In the genomic region with DNA sequence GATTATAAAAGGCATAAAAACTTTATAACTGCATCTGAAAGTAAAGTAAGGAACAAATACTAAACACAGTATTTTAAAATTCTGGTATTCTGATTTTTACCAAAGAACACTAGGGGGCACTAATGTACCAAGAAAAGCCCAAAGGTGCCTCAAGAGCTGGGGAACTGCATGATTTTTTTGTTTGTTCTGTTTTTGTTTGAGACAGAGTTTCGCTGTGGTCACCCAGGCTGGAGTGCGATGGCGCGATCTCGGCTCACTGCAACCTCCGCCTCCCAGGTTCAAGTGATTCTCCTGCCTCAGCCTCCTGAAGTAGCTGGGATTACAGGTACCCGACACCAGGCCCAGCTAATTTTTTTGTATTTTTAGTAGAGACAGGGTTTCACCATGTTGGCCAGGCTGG, we compare ENCODE assay signal across 8 cellular contexts. TPM values are rescaled to one million over a fixed set of nuclear protein-coding genes. Genes with fewer than 3 reads are reported as not detected.
DNase-seq lines count a peak whose midpoint lies in the region; ATAC-seq, FAIRE-seq and TF ChIP-seq lines count a peak whose summit lies in the region.
"Not testable (repeated sequence)": the region's sequence is repeated elsewhere in the genome, so short reads cannot be mapped to it uniquely, and the experiment has no call there.

No MANE protein-coding gene starts in this region.

- TF ChIP-seq CTCF in MM.1S (IDR thresholded peaks at IDR 0.05; ENCODE audit: low read length) (peak; percentile 58), fibroblast of villous mesenchyme (IDR thresholded peaks at IDR 0.05; ENCODE audit: insufficient read depth, low read depth, low read length) (peak; percentile 60)

- CTCF ChIA-PET in naive thymus-derived CD4-positive, alpha-beta T cell (lab: Charles Lee), result interaction anchor here (0.6 to 8.1 kb wide), 10 partner anchors 8 to 370 kb away, joined by 3 to 90 read pairs (median 5); no protein-coding TSS in a partner anchor

- not testable (repeated sequence) for H3K4me1 ChIP-seq in MM.1S (ENCODE audit: low read length); naive thymus-derived CD4-positive, alpha-beta T cell (ENCODE audit: control insufficient read depth in 2 of 2, insufficient read depth in 2 of 2, low read length in 2 of 2)

- H3K27ac Mint-ChIP-seq in naive thymus-derived CD4-positive, alpha-beta T cell, result not testable (repeated sequence)

- H3K4me3 Mint-ChIP-seq in naive thymus-derived CD4-positive, alpha-beta T cell, result not testable (repeated sequence)

- not testable (repeated sequence) for H3K27me3 ChIP-seq in MM.1S (replicated peaks; ENCODE audit: insufficient read depth, low read length); naive thymus-derived CD4-positive, alpha-beta T cell (ENCODE audit: control insufficient read depth in 2 of 2, insufficient read depth in 2 of 2, low read length in 2 of 2)

- H3K27ac ChIP-seq in MM.1S (ENCODE audit: low read length); naive thymus-derived CD4-positive, alpha-beta T cell (ENCODE audit: low read depth, low read length): not testable (repeated sequence)

- not testable (repeated sequence) for H3K27me3 Mint-ChIP-seq in naive thymus-derived CD4-positive, alpha-beta T cell

- H3F3A ChIP-seq in MM.1S (ENCODE audit: insufficient read depth, low read length), result not testable (repeated sequence)

- H3K9me3 ChIP-seq in MM.1S (replicated peaks; ENCODE audit: insufficient read depth, low read length); naive thymus-derived CD4-positive, alpha-beta T cell (ENCODE audit: control insufficient read depth in 2 of 3, low read length in 3 of 3): not testable (repeated sequence)

- H3K36me3 Mint-ChIP-seq in naive thymus-derived CD4-positive, alpha-beta T cell, result not testable (repeated sequence)

- H3K9me3 Mint-ChIP-seq in naive thymus-derived CD4-positive, alpha-beta T cell, result not testable (repeated sequence)

- not testable (repeated sequence) for H3K79me2 ChIP-seq in MM.1S (ENCODE audit: low read length)

- intact Hi-C loops in naive thymus-derived CD4-positive, alpha-beta T cell (cut with micrococcal nuclease), result loop anchor here (1.0 to 10.0 kb wide), 4 partner anchors 38 to 1535 kb away; partner anchors contain the start of gene OSBPL1A (in 1 of the 2)

- FAIRE-seq in urothelium cell line (lab: Jason Lieb, UNC), result not testable (repeated sequence)

- H3K36me3 ChIP-seq in MM.1S (replicated peaks; ENCODE audit: insufficient read depth, low read length); naive thymus-derived CD4-positive, alpha-beta T cell (ENCODE audit: control insufficient read depth in 2 of 3, insufficient read depth in 3 of 3, low read length in 3 of 3): not testable (repeated sequence)

- ATAC-seq in naive thymus-derived CD4-positive, alpha-beta T cell, result peak; percentile 71

- not testable (repeated sequence) for H3K9ac ChIP-seq in MM.1S (ENCODE audit: low read length)

- POLR2A ChIA-PET in naive thymus-derived CD4-positive, alpha-beta T cell (lab: Charles Lee), result not testable (repeated sequence)

- not testable (repeated sequence) for H3K9me2 ChIP-seq in MM.1S (replicated peaks; ENCODE audit: insufficient read depth, low read length)

- DNase-seq in ELR (ENCODE audit: low read depth) (peak; percentile 73), H4 (ENCODE audit: low spot score) (peak; percentile 60), MM.1S (peak; percentile 81), OCI-M1 (lab: John Stamatoyannopoulos, UW) (peak; percentile 90), fibroblast of villous mesenchyme (ENCODE audit: low read depth) (peak; percentile 65), urothelium cell line (ENCODE audit: low spot score) (peak; percentile 9)
- peak; percentile 11 for DNase-seq in activated naive CD4-positive, alpha-beta T cell treated with Interleukin-2 at 50 U/mL for 16 hours
- peak in 6 of 9 donors; percentile 7 to 51 (median 36) for DNase-seq in naive thymus-derived CD4-positive, alpha-beta T cell

- not testable (repeated sequence) for H3K4me1 Mint-ChIP-seq in naive thymus-derived CD4-positive, alpha-beta T cell

- H4K20me1 ChIP-seq in MM.1S (ENCODE audit: insufficient read depth, low read length), result not testable (repeated sequence)

- H3K4me2 ChIP-seq in MM.1S (ENCODE audit: low read depth, low read length), result not testable (repeated sequence)

- H3K4me3 ChIP-seq in MM.1S (ENCODE audit: low read length); fibroblast of villous mesenchyme (ENCODE audit: low read depth, low read length); naive thymus-derived CD4-positive, alpha-beta T cell (ENCODE audit: low read length): not testable (repeated sequence)

- H2AFZ ChIP-seq in MM.1S (ENCODE audit: low read length), result not testable (repeated sequence)

RNA-seq across cellular contexts. Expression of gene OSBPL1A, which starts 37.8 kb away (rescaled TPM):
- total RNA-seq in H4 (2014; rRNA removed; shearing (Covaris generic)), result 32.8 and 33.4 TPM in 2 replicates
- 23.3 and 24.5 TPM in 2 replicates for total RNA-seq in fibroblast of villous mesenchyme
- 1 to 10 TPM; 1.8 to 7.7 (median 4.3) TPM for total RNA-seq in naive thymus-derived CD4-positive, alpha-beta T cell
- 1 to 10 TPM; 2.6 to 2.9 TPM for polyA plus RNA-seq in naive thymus-derived CD4-positive, alpha-beta T cell

Comparison
In these comparisons a context has a peak if more than half of its experiments do, and no peak if none do; other contexts are left out.
1. DNase-seq: peak in every context shown above with its lines; median percentile 90 in OCI-M1; 81 in MM.1S; 73 in ELR; 65 in fibroblast of villous mesenchyme; 60 in H4; 36 in naive thymus-derived CD4-positive, alpha-beta T cell; 11 in activated naive CD4-positive, alpha-beta T cell treated with Interleukin-2 at 50 U/mL for 16 hours; 9 in urothelium cell line.